In genomic region chr3:169472259-169472900, GRCh38 we compare ENCODE assay signal across 8 cellular contexts.
"Had no signal": no experiment of that assay in that cellular context is flagged by ENCODE, and none has a peak within 500 bp of the region (broad histone marks: within the 10 kb centered on the region; RNA-seq: fewer than 3 reads in every experiment).

No MANE protein-coding gene starts in this region.

- H3K4me3 ChIP-seq: GM12878 had no signal

- FAIRE-seq: G401.6, GM12878, GM12891, GM12892, GM18507, GM19239 had no signal

- ATAC-seq: GM12878 had no signal

- DNase-seq: GDM1, GF-D8 had no signal
